ENCODE assay signal across 19 cellular contexts in genomic region chr9:131791532-131792254, GRCh38.
"Had no signal": no experiment of that assay in that cellular context is flagged by ENCODE, and none has a peak within 500 bp of the region (broad histone marks: within the 10 kb centered on the region; RNA-seq: fewer than 3 reads in every experiment).

No MANE protein-coding gene starts in this region.

- ATAC-seq: foreskin keratinocyte; natural killer cell; stimulated activated naive B cell treated with anti-CD40 and anti-IgM and Interleukin-4, amounts not matched to agents 10 μg/mL and 1 μg/mL and 100 μg/mL, for 72 hours had no signal

- DNase-seq: activated CD4-positive, alpha-beta memory T cell treated with anti-CD3 and anti-CD28 coated beads for 36 hours; activated CD4-positive, alpha-beta T cell treated with anti-CD3 and anti-CD28 coated beads for 4 hours; activated CD8-positive, alpha-beta memory T cell treated with anti-CD3 and anti-CD28 coated beads, Interleukin-2, amount 50 U/mL, for 4 hours; activated gamma-delta T cell; activated naive CD4-positive, alpha-beta T cell treated with anti-CD3 and anti-CD28 coated beads, Interleukin-2, amount 50 U/mL, for 16 hours; activated T-cell treated with anti-CD3 and anti-CD28 coated beads, Interleukin-2, amount 50 U/mL, for 1 hour; amniotic stem cell; brain microvascular endothelial cell; foreskin keratinocyte; left ventricle myocardium inferior; mesendoderm; natural killer cell; stimulated activated CD4-positive, alpha-beta T cell treated with anti-CD3 and anti-CD28 coated beads, Interleukin-1b, Interleukin-23, amount 100 ng/mL, for 48 hours; stimulated activated CD4-positive, alpha-beta T cell treated with anti-CD3 and anti-CD28 coated beads, Interleukin-4, amount 100 ng/mL, for 4 hours; stimulated activated CD8-positive, alpha-beta memory T cell treated with anti-CD3 and anti-CD28 coated beads, Interleukin-4, amount 100 ng/mL, for 48 hours; stimulated activated naive B cell treated with anti-CD40 and anti-IgM and Interleukin-4, amounts not matched to agents 10 μg/mL and 1 μg/mL and 100 μg/mL, for 72 hours; stomach; thyroid gland; upper lobe of left lung had no signal
